In genomic region chr10:112435013-112435619, GRCh38 we compare ENCODE assay signal across 8 cellular contexts. TPM values are rescaled to one million over a fixed set of nuclear protein-coding genes. Genes with fewer than 3 reads are reported as not detected.
DNase-seq lines count a peak whose midpoint lies in the region; ATAC-seq and TF ChIP-seq lines count a peak whose summit lies in the region.

No MANE protein-coding gene starts in this region.

- H3K9me3 ChIP-seq in RWPE2 (ENCODE audit: severe bottlenecking) (no peaks in the 10 kb centered on the region), thoracic aorta (no peaks in the 10 kb centered on the region)

- TF ChIP-seq CTCF in RWPE2 (IDR thresholded peaks at IDR 0.05; ENCODE audit: poor library complexity, severe bottlenecking) (peak; percentile 63), foreskin keratinocyte (conservative IDR thresholded peaks at IDR 0.05) (peak; percentile 65), thoracic aorta (IDR thresholded peaks at IDR 0.05) (peak; percentile 41)

- H3K4me1 ChIP-seq in RWPE2 (ENCODE audit: insufficient read depth, poor library complexity, severe bottlenecking) (no peaks in the 10 kb centered on the region), foreskin keratinocyte (no peaks in the 10 kb centered on the region), thoracic aorta (ENCODE audit: control insufficient read depth in 1 of 2, low read depth in 2 of 2) (no peaks in the 10 kb centered on the region)

- H3K36me3 ChIP-seq in RWPE2 (ENCODE audit: low read depth) (peaks cover 84% of the 10 kb centered on the region), thoracic aorta (peaks cover 49% of the 10 kb centered on the region)

- ATAC-seq in RWPE2 (ENCODE audit: low read depth) (no peak), foreskin keratinocyte (peak; percentile 62), thoracic aorta (ENCODE audit: insufficient number of reproducible peaks, low FRiP score, low read depth) (no peak), GM21529 (IDR thresholded peaks at IDR 0.05; ENCODE audit: unreplicated experiment) (no peak), HG03442 (IDR thresholded peaks at IDR 0.05; ENCODE audit: unreplicated experiment) (no peak)

- H3K27me3 ChIP-seq in RWPE2 (ENCODE audit: insufficient read depth, poor library complexity, severe bottlenecking) (no peaks in the 10 kb centered on the region), foreskin keratinocyte (no peaks in the 10 kb centered on the region), thoracic aorta (replicated peaks; ENCODE audit: insufficient read depth) (no peaks in the 10 kb centered on the region)

- H3K27ac ChIP-seq in RWPE2 (ENCODE audit: poor library complexity, severe bottlenecking) (no peak overlapping the region), foreskin keratinocyte (no peak overlapping the region), thoracic aorta (no peak overlapping the region)

- H3K4me3 ChIP-seq in RWPE2 (ENCODE audit: severe bottlenecking) (no peak overlapping the region), thoracic aorta (no peak overlapping the region)

- DNase-seq in NOMO-1 treated with DMSO at 0.1 percent for 48 hours (lab: John Stamatoyannopoulos, UW; ENCODE audit: unreplicated experiment) (peak; percentile 26), NOMO-1 treated with dmso at 0.1 percent for 144 hours (lab: John Stamatoyannopoulos, UW; ENCODE audit: unreplicated experiment) (no peak), RWPE2 (ENCODE audit: low spot score) (no peak), foreskin keratinocyte (peak in 1 of 2 donors; percentile 13), thoracic aorta (ENCODE audit: low spot score) (no peak), mucosa of gallbladder (ENCODE audit: low spot score) (no peak)

RNA-seq across cellular contexts. Expression of gene ZDHHC6, which starts 11.6 kb away (rescaled TPM):
- total RNA-seq in foreskin keratinocyte (32.7 and 37.6 TPM in 2 replicates), thoracic aorta (10 to 100 TPM; 23.6 to 25.9 TPM), mucosa of gallbladder (34.2 TPM)
- polyA plus RNA-seq in foreskin keratinocyte: 23.1 and 26.8 TPM in 2 replicates

RNA-seq across cellular contexts. Expression of gene VTI1A, which starts 11.9 kb away (rescaled TPM):
- total RNA-seq in foreskin keratinocyte (18.8 and 20.6 TPM in 2 replicates), thoracic aorta (100 to 1,000 TPM in 1 of 2 donors, 10 to 100 TPM in 1; 71.6 to 139 TPM), mucosa of gallbladder (28.1 TPM)
- polyA plus RNA-seq in foreskin keratinocyte: 6.5 and 7.7 TPM in 2 replicates
